11 cellular contexts compared by ENCODE assay signal in genomic region chr11:4334356-4334755, GRCh38. TPM values are rescaled to one million over a fixed set of nuclear protein-coding genes. Genes with fewer than 3 reads are reported as not detected.
"Had no signal": no experiment of that assay in that cellular context is flagged by ENCODE, and none has a peak within 500 bp of the region (broad histone marks: within the 10 kb centered on the region; RNA-seq: fewer than 3 reads in every experiment).

No MANE protein-coding gene starts in this region.

RNA-seq across cellular contexts. Expression of gene OR52B4, which starts 33.8 kb away (rescaled TPM):
- total RNA-seq: OCI-LY7, PC-3, PC-9, Peyer's patch, Right ventricle myocardium inferior, Right ventricle myocardium superior, RPMI7951, SJCRH30, SJSA1, SK-MEL-5 had no signal
- polyA plus RNA-seq: SK-N-SH had no signal
